32 cellular contexts compared by ENCODE assay signal in genomic region chrX:23168291-23168690, GRCh38.
"Had no signal": no experiment of that assay in that cellular context is flagged by ENCODE, and none has a peak within 500 bp of the region (broad histone marks: within the 10 kb centered on the region; RNA-seq: fewer than 3 reads in every experiment).

No MANE protein-coding gene starts in this region.

- DNase-seq: activated effector memory CD4-positive, alpha-beta T cell treated with anti-CD3 and anti-CD28 coated beads, Interleukin-2, amount 50 U/mL, for 16 hours; activated effector memory CD4-positive, alpha-beta T cell treated with Interleukin-2 at 50 U/mL for 16 hours; activated gamma-delta T cell; activated gamma-delta T cell treated with Interleukin-2 at 50 U/mL for 16 hours; activated naive CD4-positive, alpha-beta T cell; activated naive CD4-positive, alpha-beta T cell treated with anti-CD3 and anti-CD28 coated beads for 36 hours; activated naive CD4-positive, alpha-beta T cell treated with anti-CD3 and anti-CD28 coated beads, Interleukin-2, amount 10 ng/mL, durations not matched to agents 7 days and 5 days; activated naive CD4-positive, alpha-beta T cell treated with anti-CD3 and anti-CD28 coated beads, Interleukin-2, amount 50 U/mL, for 16 hours; activated naive CD4-positive, alpha-beta T cell treated with Interleukin-2 at 50 U/mL for 16 hours; activated naive CD8-positive, alpha-beta T cell treated with anti-CD3 and anti-CD28 coated beads for 36 hours; activated naive CD8-positive, alpha-beta T cell treated with anti-CD3 and anti-CD28 coated beads, Interleukin-2, amount 10 ng/mL, durations not matched to agents 7 days and 5 days; activated naive CD8-positive, alpha-beta T cell treated with anti-CD3 and anti-CD28 coated beads, Interleukin-2, amount 50 U/mL, for 24 hours; activated T-cell treated with anti-CD3 and anti-CD28 coated beads, Interleukin-2, amount 50 U/mL, for 24 hours; activated T-cell treated with anti-CD3 and anti-CD28 coated beads, Interleukin-2, amount 50 U/mL, for 4 hours; activated T-cell treated with anti-CD3 and anti-CD28 coated beads, Interleukin-2, amount 50 U/mL, for 48 hours; activated T-cell treated with anti-CD3 and anti-CD28 coated beads, Interleukin-2, amount 50 U/mL, for 72 hours; adrenal gland; amniotic stem cell; amygdala; anterior cingulate cortex; aorta; body of pancreas; brain microvascular endothelial cell; caudate nucleus; central memory CD4-positive, alpha-beta T cell; cerebellar nuclear complex had no signal

- H3K4me3 ChIP-seq: adrenal gland, ascending aorta, body of pancreas, breast epithelium, cardiac muscle cell had no signal

- H3K27ac ChIP-seq: adrenal gland, ascending aorta, body of pancreas, brain microvascular endothelial cell, breast epithelium, cardiac muscle cell had no signal

- H3K36me3 ChIP-seq: adrenal gland, ascending aorta, brain microvascular endothelial cell, breast epithelium, cardiac muscle cell had no signal

- H3K9me3 ChIP-seq: adrenal gland, ascending aorta, body of pancreas, breast epithelium had no signal

- H3K27me3 ChIP-seq: ascending aorta, body of pancreas, brain microvascular endothelial cell, cardiac muscle cell had no signal

- H3K4me1 ChIP-seq: adrenal gland, ascending aorta, body of pancreas, breast epithelium had no signal

- FAIRE-seq: bronchial epithelial cell had no signal

- ATAC-seq: activated naive CD4-positive, alpha-beta T cell treated with anti-CD3 and anti-CD28 coated beads, Interleukin-2, amount 50 U/mL, for 72 hours; activated naive CD8-positive, alpha-beta T cell treated with anti-CD3 and anti-CD28 coated beads, Interleukin-2, amount 50 U/mL, for 24 hours; activated T-cell treated with anti-CD3 and anti-CD28 coated beads, Interleukin-2, amount 50 U/mL, for 4 hours; activated T-cell treated with anti-CD3 and anti-CD28 coated beads, Interleukin-2, amount 50 U/mL, for 72 hours; activated T-helper 17 cell treated with anti-CD3 and anti-CD28 coated beads, Interleukin-2, amount 50 U/mL, for 72 hours; body of pancreas had no signal
